In genomic region chr12:108638141-108638823, GRCh38 we compare ENCODE assay signal across 10 cellular contexts. TPM values are rescaled to one million over a fixed set of nuclear protein-coding genes. Genes with fewer than 3 reads are reported as not detected.
A peak's percentile ranks its signal among the peaks of the same experiment; 100 is the strongest.
DNase-seq lines count a peak whose midpoint lies in the region; ATAC-seq and TF ChIP-seq lines count a peak whose summit lies in the region.
"Had no signal": no experiment of that assay in that cellular context is flagged by ENCODE, and none has a peak within 500 bp of the region (broad histone marks: within the 10 kb centered on the region; RNA-seq: fewer than 3 reads in every experiment).

No MANE protein-coding gene starts in this region.

- H3K36me3 ChIP-seq in OCI-LY3 (replicated peaks; ENCODE audit: low read depth, low read length) = peaks cover 5% of the 10 kb centered on the region

- no peaks in the 10 kb centered on the region for H4K20me1 ChIP-seq in OCI-LY3 (ENCODE audit: insufficient read depth, low read length)

- intact Hi-C loops in right cardiac atrium (cut with DNase I) (loop anchor here in 1 of 4 donors (10.0 kb wide), 1 partner anchor 457 kb away; the partner anchor contains the start of genes ALKBH2 and UNG), posterior cingulate gyrus (cut with DNase I) (no loop called here)

- peak overlapping the region; percentile 32 for H3K9ac ChIP-seq in OCI-LY3 (ENCODE audit: low read length)

- peak overlapping the region; percentile 70 for H3K4me2 ChIP-seq in OCI-LY3 (ENCODE audit: low read length)

- no peak overlapping the region for H2AFZ ChIP-seq in OCI-LY3 (ENCODE audit: low read depth, low read length)

- WGBS in right cardiac atrium = 20% methylated on average over 18 of the region's 18 CpGs

- no peak overlapping the region for H3K27ac Mint-ChIP-seq in T-helper 17 cell
- H3K27ac Mint-ChIP-seq: mesothelial cell of epicardium had no signal

- no peaks in the 10 kb centered on the region for H3K27me3 Mint-ChIP-seq in T-helper 17 cell

- H3K4me1 ChIP-seq in OCI-LY3 (ENCODE audit: low read length) (peaks cover 96% of the 10 kb centered on the region), right cardiac atrium (ENCODE audit: control insufficient read depth, insufficient read depth, low read length) (peaks cover 6% of the 10 kb centered on the region)

- H3K4me3 ChIP-seq in OCI-LY3 (ENCODE audit: low read length) (peak overlapping the region; percentile 57), right cardiac atrium (ENCODE audit: low read length) (no peak overlapping the region)

- H3K27me3 ChIP-seq in OCI-LY3 (ENCODE audit: low read depth, low read length) (0 out of 2 replicates have a peak, but pooled peaks cover 3% of the 10 kb centered on the region), right cardiac atrium (ENCODE audit: control insufficient read depth, insufficient read depth) (no peaks in the 10 kb centered on the region)

- H3K4me3 Mint-ChIP-seq in T-helper 17 cell = no peak overlapping the region
- H3K4me3 Mint-ChIP-seq: mesothelial cell of epicardium had no signal

- no peaks in the 10 kb centered on the region for H3K79me2 ChIP-seq in OCI-LY3 (ENCODE audit: low read length)

- 0 out of 2 replicates have a peak, but pooled peaks have one; percentile 10 for TF ChIP-seq CTCF in OCI-LY3 (IDR thresholded peaks at IDR 0.05; ENCODE audit: low read depth, low read length)

- peaks cover under 1% of the 10 kb centered on the region for H3K36me3 Mint-ChIP-seq in T-helper 17 cell (ENCODE audit: low read depth)
- H3K36me3 Mint-ChIP-seq: mesothelial cell of epicardium had no signal

- no peak overlapping the region for H3K27ac ChIP-seq in OCI-LY3 (ENCODE audit: low read length)
- H3K27ac ChIP-seq in right cardiac atrium (ENCODE audit: low read length) = peak overlapping the region; percentile 32

- DNase-seq in G401 (ENCODE audit: low spot score) (peak; percentile 29), right cardiac atrium (peak in 2 of 3 donors; percentile 76 to 82), posterior cingulate gyrus (peak; percentile 46 to 95 (median 68)), T-helper 17 cell (no peak), activated gamma-delta T cell (lab: John Stamatoyannopoulos, UW) (no peak)
- DNase-seq in stimulated activated CD4-positive, alpha-beta T cell treated with anti-CD3 and anti-CD28 coated beads, Interleukin-12 subunit alpha, Interleukin-12 subunit beta, amount 100 ng/mL, for 4 hours = no peak
- DNase-seq: stimulated activated CD8-positive, alpha-beta memory T cell treated with anti-CD3 and anti-CD28 coated beads, Interleukin-4, amount 100 ng/mL, for 48 hours had no signal

- in situ Hi-C loops in G401 (cut with HindIII; ENCODE audit: low sequenced_read_pairs) = no loop called here

- peak; percentile 35 to 47 for ATAC-seq in right cardiac atrium
- ATAC-seq in GM18858 (IDR thresholded peaks at IDR 0.05; ENCODE audit: unreplicated experiment) = no peak
- ATAC-seq in T-helper 17 cell = no peak

- H3K9me3 ChIP-seq in OCI-LY3 (ENCODE audit: insufficient read depth, low read length) (no peaks in the 10 kb centered on the region), right cardiac atrium (ENCODE audit: control insufficient read depth, low read length) (no peaks in the 10 kb centered on the region), T-helper 17 cell (ENCODE audit: control insufficient read depth, low read length, poor library complexity, severe bottlenecking) (no peaks in the 10 kb centered on the region)

- peaks cover 22% of the 10 kb centered on the region for H3K4me1 Mint-ChIP-seq in T-helper 17 cell

RNA-seq across cellular contexts. Expression of gene SELPLG, which starts 4.6 kb away (rescaled TPM):
- total RNA-seq in G401 (2014; rRNA removed; shearing (Covaris generic)) = 0.74 and 1.1 TPM in 2 replicates
- 1 to 10 TPM; 2.9 to 6.2 (median 4.7) TPM for total RNA-seq in right cardiac atrium
- polyA plus RNA-seq in right cardiac atrium = 1.9 TPM
- total RNA-seq in T-helper 17 cell = 100 to 1,000 TPM in 1 of 2 donors, 10 to 100 TPM in 1; 91.3 to 131 TPM
- total RNA-seq: mesothelial cell of epicardium had no signal

RNA-seq across cellular contexts. Expression of gene TMEM119, which starts 40.4 kb away (rescaled TPM):
- total RNA-seq in G401 (2014; rRNA removed; shearing (Covaris generic)) = 0.58 and 7.3 TPM in 2 replicates
- 1 to 10 TPM; 1.8 to 3.5 (median 2.6) TPM for total RNA-seq in right cardiac atrium
- polyA plus RNA-seq in right cardiac atrium = 3.2 TPM
- 1 to 10 TPM; 3.9 to 5.0 TPM for total RNA-seq in T-helper 17 cell

Comparison
In these comparisons a context has a peak if more than half of its experiments do, and no peak if none do; other contexts are left out.
1. DNase-seq: peak in G401 (single experiment), right cardiac atrium (2 of 3) and posterior cingulate gyrus (10 of 10); none in stimulated activated CD4-positive, alpha-beta T cell treated with anti-CD3 and anti-CD28 coated beads, Interleukin-12 subunit alpha, Interleukin-12 subunit beta, amount 100 ng/mL, for 4 hours (single experiment), T-helper 17 cell (0 of 3) and activated gamma-delta T cell (single experiment).
2. ATAC-seq: peak in right cardiac atrium (2 of 2); none in GM18858 (single experiment) and T-helper 17 cell (single experiment).
3. RNA of gene SELPLG, which starts 4.6 kb away (total RNA-seq): 91.3 to 131 TPM in T-helper 17 cell; 2.9 to 6.2 TPM in right cardiac atrium and 0.74 to 1.1 TPM in G401; every median in the first group is over 10 times any median in the second.